Comparison of ENCODE assay signal across 27 cellular contexts in genomic region chr7:88310950-88311674, GRCh38. TPM values are rescaled to one million over a fixed set of nuclear protein-coding genes. Genes with fewer than 3 reads are reported as not detected.
DNase-seq lines count a peak whose midpoint lies in the region; ATAC-seq and TF ChIP-seq lines count a peak whose summit lies in the region.
"Had no signal": no experiment of that assay in that cellular context is flagged by ENCODE, and none has a peak within 500 bp of the region (broad histone marks: within the 10 kb centered on the region; RNA-seq: fewer than 3 reads in every experiment).

No MANE protein-coding gene starts in this region.

- H3K9me3 ChIP-seq in T-helper 17 cell (ENCODE audit: control insufficient read depth, low read length, poor library complexity, severe bottlenecking) (no peaks in the 10 kb centered on the region), lower lobe of right lung (no peaks in the 10 kb centered on the region), thymus (ENCODE audit: control insufficient read depth) (no peaks in the 10 kb centered on the region)
- H3K9me3 ChIP-seq: Caco-2, colonic mucosa had no signal

- H3K4me1 Mint-ChIP-seq in T-helper 17 cell = peaks cover 5% of the 10 kb centered on the region

- H3K27me3 ChIP-seq in lower lobe of right lung (ENCODE audit: low read depth) = no peaks in the 10 kb centered on the region
- peaks cover 12% of the 10 kb centered on the region for H3K27me3 ChIP-seq in thymus (ENCODE audit: control insufficient read depth, insufficient read depth)
- H3K27me3 ChIP-seq: colonic mucosa had no signal

- H3K27me3 Mint-ChIP-seq in T-helper 17 cell = peaks cover 54% of the 10 kb centered on the region

- H3K36me3 ChIP-seq in lower lobe of right lung (no peaks in the 10 kb centered on the region), thymus (ENCODE audit: control insufficient read depth, insufficient read depth) (no peaks in the 10 kb centered on the region)
- H3K36me3 ChIP-seq: colonic mucosa had no signal

- peak overlapping the region; percentile 41 for H3K27ac Mint-ChIP-seq in T-helper 17 cell
- H3K27ac Mint-ChIP-seq: activated naive CD8-positive, alpha-beta T cell treated with anti-CD3 and anti-CD28 coated beads, Interleukin-2, amount 10 ng/mL, durations not matched to agents 7 days and 5 days; activated T-helper 2 cell treated with anti-CD3 and anti-CD28 coated beads, Interferon-gamma antibody, Interleukin-2, Interleukin-4, amounts not matched to agents 10 μg/mL and 5 μg/mL and 100 μg/mL, durations not matched to agents 14 hours and 24 hours and 36 hours; brain; naive thymus-derived CD8-positive, alpha-beta T cell had no signal

- no peak overlapping the region for H3K4me3 Mint-ChIP-seq in T-helper 17 cell
- H3K4me3 Mint-ChIP-seq: activated naive CD8-positive, alpha-beta T cell treated with anti-CD3 and anti-CD28 coated beads, Interleukin-2, amount 10 ng/mL, durations not matched to agents 7 days and 5 days; brain; naive thymus-derived CD8-positive, alpha-beta T cell had no signal

- H3K4me1 ChIP-seq in lower lobe of right lung = peaks cover 20% of the 10 kb centered on the region
- no peaks in the 10 kb centered on the region for H3K4me1 ChIP-seq in thymus (ENCODE audit: control insufficient read depth, insufficient read depth, low read length)

- no peak for TF ChIP-seq CTCF in lower lobe of right lung (IDR thresholded peaks at IDR 0.05)

- peak; percentile 33 for DNase-seq in NOMO-1 treated with DMSO at 0.1 percent for 48 hours (lab: John Stamatoyannopoulos, UW; ENCODE audit: unreplicated experiment)
- no peak for DNase-seq in NOMO-1 treated with dmso at 0.1 percent for 144 hours (lab: John Stamatoyannopoulos, UW; ENCODE audit: unreplicated experiment)
- no peak for DNase-seq in T-helper 17 cell
- no peak for DNase-seq in lower lobe of right lung
- no peak for DNase-seq in stimulated activated naive CD8-positive, alpha-beta T cell treated with anti-CD3 and anti-CD28 coated beads, Interleukin-15, Interleukin-2, amounts not matched to agents 100 U/mL and 50 U/mL, for 24 hours
- no peak for DNase-seq in middle frontal gyrus (ENCODE audit: extremely low spot score, low spot score)
- DNase-seq: activated CD4-positive, alpha-beta T cell treated with anti-CD3 and anti-CD28 coated beads, Interleukin-2, amount 50 U/mL, for 1 hour; activated CD8-positive, alpha-beta memory T cell treated with anti-CD3 and anti-CD28 coated beads, Interleukin-2, amount 50 U/mL, for 4 hours; activated naive CD8-positive, alpha-beta T cell treated with anti-CD3 and anti-CD28 coated beads, Interleukin-2, amount 10 ng/mL, durations not matched to agents 7 days and 5 days; hippocampal formation; naive thymus-derived CD8-positive, alpha-beta T cell; NCI-H1436 treated with DMSO at 0.1 percent for 48 hours; NCI-H2171; NCI-H526 treated with DMSO at 0.1 percent for 48 hours; PC-9; small intestine; stimulated activated naive CD4-positive, alpha-beta T cell treated with Interleukin-2 at 50 U/mL for 16 hours had no signal

- no peak for ATAC-seq in T-helper 17 cell
- no peak for ATAC-seq in lower lobe of right lung
- no peak for ATAC-seq in stimulated activated naive CD8-positive, alpha-beta T cell treated with anti-CD3 and anti-CD28 coated beads, Interleukin-15, Interleukin-2, amounts not matched to agents 100 U/mL and 50 U/mL, for 24 hours
- no peak for ATAC-seq in HG03520 (IDR thresholded peaks at IDR 0.05; ENCODE audit: unreplicated experiment)
- ATAC-seq: HCT116; naive thymus-derived CD8-positive, alpha-beta T cell had no signal

- H3K4me3 ChIP-seq in lower lobe of right lung = no peak overlapping the region
- no peak overlapping the region for H3K4me3 ChIP-seq in thymus (ENCODE audit: low read length)
- H3K4me3 ChIP-seq: colonic mucosa, PC-9 had no signal

- WGBS in thymus = 92% methylated on average over 4 of the region's 4 CpGs

- peak overlapping the region; percentile 12 for H3K27ac ChIP-seq in lower lobe of right lung
- H3K27ac ChIP-seq in thymus (ENCODE audit: low read depth) = peak overlapping the region; percentile 43
- H3K27ac ChIP-seq: colonic mucosa, PC-9, VCaP had no signal

- intact Hi-C loops in lower lobe of right lung (cut with DNase I) = no loop called here

- no peaks in the 10 kb centered on the region for H3K36me3 Mint-ChIP-seq in T-helper 17 cell (ENCODE audit: low read depth)
- H3K36me3 Mint-ChIP-seq: activated naive CD8-positive, alpha-beta T cell treated with anti-CD3 and anti-CD28 coated beads, Interleukin-2, amount 10 ng/mL, durations not matched to agents 7 days and 5 days; brain; naive thymus-derived CD8-positive, alpha-beta T cell had no signal

RNA-seq across cellular contexts. Expression of gene STEAP4, which starts 4.4 kb away (rescaled TPM):
- total RNA-seq in T-helper 17 cell (under 1 TPM; 0.10 to 0.42 TPM), lower lobe of right lung (63.5 TPM)
- 7.9 TPM for polyA plus RNA-seq in thymus
- total RNA-seq: activated naive CD8-positive, alpha-beta T cell treated with anti-CD3 and anti-CD28 coated beads, Interleukin-2, amount 10 ng/mL, durations not matched to agents 7 days and 5 days; Caco-2; naive thymus-derived CD8-positive, alpha-beta T cell; T-helper 1 cell treated with Interleukin-12 subunit alpha and Interleukin-12 subunit beta and Interleukin-4 antibody, amounts not matched to agents 30 ng/mL and 1 ng/mL, for 36 hours had no signal
- polyA plus RNA-seq: BJ; naive thymus-derived CD8-positive, alpha-beta T cell had no signal

Comparison
In these comparisons a context has a peak if more than half of its experiments do, and no peak if none do; other contexts are left out.
1. RNA of gene STEAP4, which starts 4.4 kb away (total RNA-seq): 63.5 TPM in lower lobe of right lung (single experiment); 0.10 to 0.42 TPM in T-helper 17 cell; every median in the first group is over 10 times any median in the second.